9 cellular contexts compared by ENCODE assay signal in the genomic region with DNA sequence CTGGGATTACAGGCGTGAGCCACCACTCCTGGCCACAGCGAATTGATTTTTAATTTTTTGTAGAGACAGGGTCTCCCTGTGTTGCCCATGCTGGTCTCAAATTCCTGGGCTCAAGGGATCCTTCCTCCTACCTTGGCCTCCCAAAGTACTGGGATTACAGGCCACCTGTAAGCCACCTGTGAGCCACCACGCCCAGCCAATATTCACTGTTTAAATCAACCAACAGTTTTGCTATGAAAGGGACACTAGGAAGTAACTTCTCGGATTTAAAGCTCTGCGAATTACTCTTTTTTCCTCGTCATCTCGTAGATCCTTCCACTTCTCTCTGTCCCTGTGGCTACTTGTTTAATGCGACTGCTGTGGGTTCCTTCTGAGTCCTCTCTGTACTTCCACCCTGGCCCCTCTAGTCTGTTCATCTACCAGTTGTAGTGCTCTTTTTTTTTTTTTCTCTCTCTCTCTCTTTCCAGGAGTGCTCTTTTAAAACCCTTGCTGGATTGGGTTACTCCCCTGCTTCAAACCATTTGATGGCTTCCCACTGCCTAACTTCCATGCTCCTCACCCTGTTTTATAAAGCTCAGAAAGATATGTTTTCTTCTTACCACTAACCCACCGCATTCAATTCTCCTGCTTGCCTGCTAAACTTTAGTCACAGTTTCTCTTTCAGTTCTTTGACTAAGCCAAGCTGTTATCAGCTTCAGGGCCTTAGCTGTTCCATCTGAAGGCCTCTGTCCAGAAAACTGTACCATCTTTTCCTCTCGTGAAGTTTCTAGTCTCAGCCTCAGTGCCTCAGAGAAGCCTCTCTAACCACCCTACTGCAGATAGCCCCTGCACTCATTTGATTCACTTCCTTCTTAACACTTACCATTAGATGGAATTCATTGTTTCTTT. TPM values are rescaled to one million over a fixed set of nuclear protein-coding genes. Genes with fewer than 3 reads are reported as not detected.
DNase-seq lines count a peak whose midpoint lies in the region; ATAC-seq and TF ChIP-seq lines count a peak whose summit lies in the region.
"Had no signal": no experiment of that assay in that cellular context is flagged by ENCODE, and none has a peak within 500 bp of the region (broad histone marks: within the 10 kb centered on the region; RNA-seq: fewer than 3 reads in every experiment).

No MANE protein-coding gene starts in this region.

- H3K4me2 ChIP-seq in mammary epithelial cell (ENCODE audit: insufficient read depth, low read depth, low read length) = no peak overlapping the region

- H3K4me1 ChIP-seq in adrenal gland (replicated peaks in 1 of 2) (peaks cover 12 to 23% of the 10 kb centered on the region in 2 donors), mammary epithelial cell (ENCODE audit: insufficient read depth, low read length) (no peaks in the 10 kb centered on the region)
- H3K4me1 ChIP-seq: upper lobe of left lung had no signal

- H3K9ac ChIP-seq in mammary epithelial cell (ENCODE audit: insufficient read depth, low read length) = no peak overlapping the region

- TF ChIP-seq POLR2A in adrenal gland (IDR thresholded peaks at IDR 0.05) = no peak

- H3K36me3 ChIP-seq in adrenal gland (replicated peaks in 1 of 2) = no peaks in the 10 kb centered on the region
- peaks cover under 1% of the 10 kb centered on the region for H3K36me3 ChIP-seq in mammary epithelial cell (ENCODE audit: insufficient read depth, low read length)
- H3K36me3 ChIP-seq: upper lobe of left lung had no signal

- peaks cover 25% of the 10 kb centered on the region for H3K4me1 Mint-ChIP-seq in stimulated activated naive CD8-positive, alpha-beta T cell treated with anti-CD3 and anti-CD28 coated beads, Interleukin-15, amount 100 ng/mL, for 72 hours

- intact Hi-C loops in adrenal gland (cut with DNase I) (no loop called here), mammary epithelial cell (cut with micrococcal nuclease) (no loop called here)

- H3K9me3 Mint-ChIP-seq in stimulated activated naive CD8-positive, alpha-beta T cell treated with anti-CD3 and anti-CD28 coated beads, Interleukin-15, amount 100 ng/mL, for 72 hours = no peaks in the 10 kb centered on the region

- peak; percentile 27 for DNase-seq in activated effector memory CD4-positive, alpha-beta T cell treated with anti-CD3 and anti-CD28 coated beads, Interleukin-2, amount 50 U/mL, for 16 hours
- DNase-seq in activated effector memory CD4-positive, alpha-beta T cell treated with Interleukin-2 at 50 U/mL for 16 hours = no peak
- DNase-seq in adrenal gland (peak in 3 of 7 donors; percentile 25 to 45 (median 38)), mammary epithelial cell (no peak), nucleus accumbens (lab: John Stamatoyannopoulos, UW) (no peak), CD1c-positive myeloid dendritic cell (ENCODE audit: extremely low spot score) (no peak)
- DNase-seq in stimulated activated naive CD8-positive, alpha-beta T cell treated with anti-CD3 and anti-CD28 coated beads, Interleukin-15, amount 100 ng/mL, for 72 hours = peak; percentile 9 to 26
- DNase-seq: upper lobe of left lung had no signal

- H3K9me3 ChIP-seq in adrenal gland (replicated peaks in 1 of 3) = no peaks in the 10 kb centered on the region
- H3K9me3 ChIP-seq in mammary epithelial cell (replicated peaks; ENCODE audit: insufficient read depth, low read length) = no peaks in the 10 kb centered on the region
- H3K9me3 ChIP-seq: upper lobe of left lung had no signal

- H4K20me1 ChIP-seq in mammary epithelial cell (ENCODE audit: insufficient read depth, low read length) = no peaks in the 10 kb centered on the region

- no peaks in the 10 kb centered on the region for H3K27me3 Mint-ChIP-seq in stimulated activated naive CD8-positive, alpha-beta T cell treated with anti-CD3 and anti-CD28 coated beads, Interleukin-15, amount 100 ng/mL, for 72 hours

- H3K79me2 ChIP-seq in mammary epithelial cell (ENCODE audit: insufficient read depth, low read length) = peaks cover 76% of the 10 kb centered on the region

- H3K4me3 ChIP-seq in adrenal gland (no peak overlapping the region), mammary epithelial cell (replicated peaks in 1 of 3; ENCODE audit: insufficient read depth in 1 of 3, low read depth in 2 of 3, low read length in 3 of 3) (no peak overlapping the region)
- H3K4me3 ChIP-seq: upper lobe of left lung had no signal

- in situ Hi-C loops in mammary epithelial cell (cut with MboI; ENCODE audit: low sequenced_read_pairs in 2 of 2) = no loop called here

- TF ChIP-seq CTCF in adrenal gland (IDR thresholded peaks at IDR 0.05) = no peak
- no peak for TF ChIP-seq CTCF in mammary epithelial cell (conservative IDR thresholded peaks at IDR 0.05 in 1 of 2, IDR thresholded peaks at IDR 0.05 in 1 of 2; ENCODE audit: extremely low read depth in 1 of 2, insufficient read depth in 1 of 2, low read depth in 1 of 2, low read length in 2 of 2)

- WGBS in adrenal gland, 4 donors = 71 to 79% (median 72%) methylated on average over 10 of the region's 10 CpGs
- 93% methylated on average over 10 of the region's 10 CpGs for WGBS in mammary epithelial cell (ENCODE audit: low coverage, missing lambda C conversion rate)

- ATAC-seq in HG03108 (IDR thresholded peaks at IDR 0.05; ENCODE audit: unreplicated experiment) = peak; percentile 86
- peak; percentile 94 for ATAC-seq in stimulated activated naive CD8-positive, alpha-beta T cell treated with anti-CD3 and anti-CD28 coated beads, Interleukin-15, amount 100 ng/mL, for 72 hours

- H3K27me3 ChIP-seq in adrenal gland (no peaks in the 10 kb centered on the region), mammary epithelial cell (ENCODE audit: insufficient read depth, low read length) (no peaks in the 10 kb centered on the region)
- H3K27me3 ChIP-seq: upper lobe of left lung had no signal

- no TSS peak for BruUV-seq in mammary epithelial cell (replicated peaks; lab: Mats Ljungman, UMichigan)

- H2AFZ ChIP-seq in mammary epithelial cell (ENCODE audit: low read depth, low read length) = no peak overlapping the region

- peak overlapping the region; percentile 4 to 88 for H3K27ac Mint-ChIP-seq in stimulated activated naive CD8-positive, alpha-beta T cell treated with anti-CD3 and anti-CD28 coated beads, Interleukin-15, amount 100 ng/mL, for 72 hours

- peak overlapping the region; percentile 61 to 65 for H3K4me3 Mint-ChIP-seq in stimulated activated naive CD8-positive, alpha-beta T cell treated with anti-CD3 and anti-CD28 coated beads, Interleukin-15, amount 100 ng/mL, for 72 hours

- H3K27ac ChIP-seq in adrenal gland = peak overlapping the region; percentile 63 to 75 (median 69)
- H3K27ac ChIP-seq in mammary epithelial cell (ENCODE audit: insufficient read depth, low read depth, low read length) = no peak overlapping the region
- H3K27ac ChIP-seq: upper lobe of left lung had no signal

- dilution Hi-C loops in mammary epithelial cell (cut with HindIII; ENCODE audit: low sequenced_read_pairs) = no loop called here

- CTCF ChIA-PET in mammary epithelial cell (lab: Charles Lee; ENCODE audit: low non-redundant PET) = no interaction called here

RNA-seq across cellular contexts. Expression of a gene that starts 12.4 kb away (rescaled TPM):
- 10 to 100 TPM; 24.0 to 53.7 (median 37.6) TPM for total RNA-seq in adrenal gland
- 10 to 100 TPM; 40.1 to 49.5 (median 40.2) TPM for polyA plus RNA-seq in adrenal gland
- total RNA-seq in mammary epithelial cell = 10 to 100 TPM; 26.7 to 33.0 TPM
- 24.3 TPM for polyA plus RNA-seq in mammary epithelial cell
- 74.8 TPM for polyA minus RNA-seq in mammary epithelial cell

RNA-seq across cellular contexts. Expression of a gene that starts 27.0 kb away (rescaled TPM):
- total RNA-seq in adrenal gland (10 to 100 TPM; 24.4 to 52.8 (median 44.0) TPM), mammary epithelial cell (10 to 100 TPM; 16.9 to 21.8 TPM)
- polyA plus RNA-seq in adrenal gland (10 to 100 TPM; 21.1 to 78.8 (median 41.1) TPM), mammary epithelial cell (19.6 TPM)
- polyA minus RNA-seq in mammary epithelial cell = 16.0 TPM

Comparison
In these comparisons a context has a peak if more than half of its experiments do, and no peak if none do; other contexts are left out.
1. DNase-seq: peak in activated effector memory CD4-positive, alpha-beta T cell treated with anti-CD3 and anti-CD28 coated beads, Interleukin-2, amount 50 U/mL, for 16 hours (single experiment) and stimulated activated naive CD8-positive, alpha-beta T cell treated with anti-CD3 and anti-CD28 coated beads, Interleukin-15, amount 100 ng/mL, for 72 hours (2 of 2); none in activated effector memory CD4-positive, alpha-beta T cell treated with Interleukin-2 at 50 U/mL for 16 hours (single experiment), mammary epithelial cell (single experiment), nucleus accumbens (0 of 56) and CD1c-positive myeloid dendritic cell (single experiment).